ENCODE assay signal across 17 cellular contexts in the genomic region with DNA sequence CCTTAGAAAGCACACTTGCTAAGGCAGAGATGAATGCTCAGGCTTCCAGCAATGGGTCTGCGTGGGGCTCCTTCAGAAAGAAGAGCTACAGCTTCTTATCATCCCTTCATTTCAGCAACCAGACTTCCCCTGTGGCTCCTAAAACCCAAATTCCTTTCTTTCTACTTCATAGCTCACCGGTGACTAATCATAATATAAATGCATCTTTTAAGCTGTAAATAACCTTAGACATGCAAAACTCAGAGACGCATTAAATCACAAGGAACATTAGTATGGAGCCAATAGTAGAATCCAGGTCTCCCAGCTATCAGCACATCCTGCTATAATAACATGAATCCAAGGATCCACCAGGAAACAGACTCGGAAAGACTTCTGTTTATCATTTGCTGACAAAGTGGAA.
DNase-seq lines count a peak whose midpoint lies in the region; ATAC-seq and TF ChIP-seq lines count a peak whose summit lies in the region.
"Had no signal": no experiment of that assay in that cellular context is flagged by ENCODE, and none has a peak within 500 bp of the region (broad histone marks: within the 10 kb centered on the region; RNA-seq: fewer than 3 reads in every experiment).

No MANE protein-coding gene starts in this region.

- H3K27ac ChIP-seq in mesodermal cell (ENCODE audit: low read depth, low read length, severe bottlenecking): peak overlapping the region; percentile 60
- H3K27ac ChIP-seq: gastroesophageal sphincter, left lung had no signal

- 73 to 83% methylated on average over 4 of the region's 4 CpGs for WGBS in mesodermal cell (ENCODE audit: insufficient coverage in 2 of 2), 2 experiments

- H3K27me3 Mint-ChIP-seq in activated T-cell treated with anti-CD3 and anti-CD28 coated beads, Interleukin-2, amount 50 U/mL, for 4 hours (ENCODE audit: low read depth): no peaks in the 10 kb centered on the region

- no peaks in the 10 kb centered on the region for H3K9me3 Mint-ChIP-seq in activated T-cell treated with anti-CD3 and anti-CD28 coated beads, Interleukin-2, amount 50 U/mL, for 4 hours
- H3K9me3 Mint-ChIP-seq: stimulated activated effector memory CD8-positive, alpha-beta T cell treated with anti-CD3 and anti-CD28 coated beads, Interleukin-12 subunit alpha, Interleukin-12 subunit beta, amount 100 ng/mL, for 72 hours had no signal

- H3K9me3 ChIP-seq in mesodermal cell (ENCODE audit: control insufficient read depth, low read length): no peaks in the 10 kb centered on the region
- H3K9me3 ChIP-seq: gastroesophageal sphincter, left lung had no signal

- H3K4me3 ChIP-seq in cardiac fibroblast (replicated peaks in 1 of 2; ENCODE audit: low read depth in 2 of 2, low read length in 2 of 2): no peak overlapping the region
- no peak overlapping the region for H3K4me3 ChIP-seq in mesodermal cell (ENCODE audit: extremely low read depth, insufficient read depth, low read length, poor library complexity, severe bottlenecking)
- H3K4me3 ChIP-seq: gastroesophageal sphincter, left lung had no signal

- peaks cover 24% of the 10 kb centered on the region for H3K4me1 Mint-ChIP-seq in activated T-cell treated with anti-CD3 and anti-CD28 coated beads, Interleukin-2, amount 50 U/mL, for 4 hours (ENCODE audit: low read depth)

- no peak for TF ChIP-seq CTCF in cardiac fibroblast (IDR thresholded peaks at IDR 0.05; ENCODE audit: low read depth, low read length)

- no peak overlapping the region for H3K4me3 Mint-ChIP-seq in activated T-cell treated with anti-CD3 and anti-CD28 coated beads, Interleukin-2, amount 50 U/mL, for 4 hours
- H3K4me3 Mint-ChIP-seq: CD14-positive monocyte; stimulated activated effector memory CD8-positive, alpha-beta T cell treated with anti-CD3 and anti-CD28 coated beads, Interleukin-12 subunit alpha, Interleukin-12 subunit beta, amount 100 ng/mL, for 72 hours had no signal

- DNase-seq in AG20443 (ENCODE audit: low spot score) (peak; percentile 45), HT1080 (ENCODE audit: low read depth) (peak; percentile 50), cardiac fibroblast (ENCODE audit: low read depth in 2 of 2) (peak; percentile 78 to 83), D341Med (ENCODE audit: low spot score) (no peak)
- DNase-seq in activated T-cell treated with anti-CD3 and anti-CD28 coated beads, Interleukin-2, amount 50 U/mL, for 4 hours: no peak
- DNase-seq: left lung; NCI-H1436 treated with DMSO at 0.1 percent for 48 hours; NCI-H526 treated with DMSO at 0.1 percent for 48 hours; SHP77; stimulated activated CD4-positive, alpha-beta T cell treated with anti-CD3 and anti-CD28 coated beads, Interleukin-2, amount 100 ng/mL, for 24 hours had no signal

- H3K36me3 ChIP-seq in mesodermal cell (ENCODE audit: control insufficient read depth, insufficient read depth, low read length): no peaks in the 10 kb centered on the region
- H3K36me3 ChIP-seq: gastroesophageal sphincter, left lung had no signal

- peaks cover 8% of the 10 kb centered on the region for H3K4me1 ChIP-seq in mesodermal cell (ENCODE audit: control insufficient read depth, insufficient read depth, low read length, poor library complexity, severe bottlenecking)
- H3K4me1 ChIP-seq: gastroesophageal sphincter, left lung had no signal

- H3K36me3 Mint-ChIP-seq in activated T-cell treated with anti-CD3 and anti-CD28 coated beads, Interleukin-2, amount 50 U/mL, for 4 hours (ENCODE audit: insufficient read depth): no peaks in the 10 kb centered on the region
- H3K36me3 Mint-ChIP-seq: CD14-positive monocyte; stimulated activated effector memory CD8-positive, alpha-beta T cell treated with anti-CD3 and anti-CD28 coated beads, Interleukin-12 subunit alpha, Interleukin-12 subunit beta, amount 100 ng/mL, for 72 hours had no signal

- ATAC-seq in GM18870 (IDR thresholded peaks at IDR 0.05; ENCODE audit: unreplicated experiment): no peak
- no peak for ATAC-seq in HG03442 (IDR thresholded peaks at IDR 0.05; ENCODE audit: unreplicated experiment)
- ATAC-seq in activated T-cell treated with anti-CD3 and anti-CD28 coated beads, Interleukin-2, amount 50 U/mL, for 4 hours: no peak
- ATAC-seq: activated naive CD4-positive, alpha-beta T cell treated with anti-CD3 and anti-CD28 coated beads, Interleukin-2, amount 50 U/mL, for 72 hours; gastroesophageal sphincter; left lung; stimulated activated effector memory CD8-positive, alpha-beta T cell treated with anti-CD3 and anti-CD28 coated beads, Interleukin-12 subunit alpha, Interleukin-12 subunit beta, amount 100 ng/mL, for 72 hours had no signal

Comparison
In these comparisons a context has a peak if more than half of its experiments do, and no peak if none do; other contexts are left out.
1. DNase-seq: peak in AG20443 (single experiment), HT1080 (single experiment) and cardiac fibroblast (2 of 2); none in D341Med (single experiment) and activated T-cell treated with anti-CD3 and anti-CD28 coated beads, Interleukin-2, amount 50 U/mL, for 4 hours (single experiment).